12 cellular contexts compared by ENCODE assay signal in genomic region chr11:68215087-68215445, GRCh38. TPM values are rescaled to one million over a fixed set of nuclear protein-coding genes. Genes with fewer than 3 reads are reported as not detected.
DNase-seq lines count a peak whose midpoint lies in the region; ATAC-seq and TF ChIP-seq lines count a peak whose summit lies in the region.
"Had no signal": no experiment of that assay in that cellular context is flagged by ENCODE, and none has a peak within 500 bp of the region (broad histone marks: within the 10 kb centered on the region; RNA-seq: fewer than 3 reads in every experiment).

No MANE protein-coding gene starts in this region.

- H3F3A ChIP-seq in DOHH2 (ENCODE audit: control insufficient read depth, insufficient read depth): no peaks in the 10 kb centered on the region

- no peaks in the 10 kb centered on the region for H3K9me3 Mint-ChIP-seq in activated naive CD8-positive, alpha-beta T cell treated with anti-CD3 and anti-CD28 coated beads, Interleukin-2, amount 50 U/mL, for 24 hours

- H3K4me1 Mint-ChIP-seq in activated naive CD8-positive, alpha-beta T cell treated with anti-CD3 and anti-CD28 coated beads, Interleukin-2, amount 50 U/mL, for 24 hours: peaks cover 37% of the 10 kb centered on the region

- no peaks in the 10 kb centered on the region for H3K9me2 ChIP-seq in DOHH2 (replicated peaks; ENCODE audit: control insufficient read depth, low read length)

- H3K36me3 ChIP-seq in DOHH2 (ENCODE audit: control insufficient read depth, low read length) (no peaks in the 10 kb centered on the region), skeletal muscle tissue (ENCODE audit: control insufficient read depth in 3 of 3, insufficient read depth in 3 of 3, low read length in 3 of 3) (no peaks in the 10 kb centered on the region)
- H3K36me3 ChIP-seq: brain microvascular endothelial cell had no signal

- no peak overlapping the region for H3K4me3 ChIP-seq in DOHH2 (ENCODE audit: low read length)
- peak overlapping the region in 2 of 3 donors; percentile 56 to 77 for H3K4me3 ChIP-seq in skeletal muscle tissue (ENCODE audit: low read length in 3 of 3)

- H4K20me1 ChIP-seq in DOHH2 (ENCODE audit: control insufficient read depth, insufficient read depth, low read depth, low read length): peaks cover 6% of the 10 kb centered on the region; the same call in 1 of the 2 replicates

- no peak for TF ChIP-seq CTCF in DOHH2 (IDR thresholded peaks at IDR 0.05; ENCODE audit: low read depth, low read length, poor library complexity, severe bottlenecking)

- no peaks in the 10 kb centered on the region for H3K36me3 Mint-ChIP-seq in activated naive CD8-positive, alpha-beta T cell treated with anti-CD3 and anti-CD28 coated beads, Interleukin-2, amount 50 U/mL, for 24 hours (ENCODE audit: low read depth)

- peak overlapping the region; percentile 55 for H3K27ac Mint-ChIP-seq in activated naive CD8-positive, alpha-beta T cell treated with anti-CD3 and anti-CD28 coated beads, Interleukin-2, amount 50 U/mL, for 24 hours

- peaks cover 18% of the 10 kb centered on the region for H3K27me3 ChIP-seq in DOHH2 (ENCODE audit: control insufficient read depth, low read length)
- no peaks in the 10 kb centered on the region for H3K27me3 ChIP-seq in skeletal muscle tissue (ENCODE audit: control insufficient read depth in 3 of 3, insufficient read depth in 3 of 3, low read length in 3 of 3)
- H3K27me3 ChIP-seq: brain microvascular endothelial cell had no signal

- H3K4me3 Mint-ChIP-seq in activated naive CD8-positive, alpha-beta T cell treated with anti-CD3 and anti-CD28 coated beads, Interleukin-2, amount 50 U/mL, for 24 hours: peak overlapping the region; percentile 76

- H3K9me3 ChIP-seq in DOHH2 (ENCODE audit: control insufficient read depth, insufficient read depth, low read length): no peaks in the 10 kb centered on the region
- no peaks in the 10 kb centered on the region for H3K9me3 ChIP-seq in skeletal muscle tissue (ENCODE audit: control insufficient read depth in 3 of 3, low read length in 3 of 3)

- peak overlapping the region in 2 of 3 donors; percentile 57 to 94 for H3K9ac ChIP-seq in skeletal muscle tissue (ENCODE audit: low read depth in 1 of 3, low read length in 3 of 3)

- peaks cover 24% of the 10 kb centered on the region for H3K4me1 ChIP-seq in DOHH2 (ENCODE audit: control insufficient read depth, low read length)
- peaks cover 40 to 46% (median 44%) of the 10 kb centered on the region in 3 donors for H3K4me1 ChIP-seq in skeletal muscle tissue (ENCODE audit: control insufficient read depth in 3 of 3, insufficient read depth in 3 of 3, low read length in 3 of 3)

- peak overlapping the region; percentile 98 for H3K4me2 ChIP-seq in DOHH2 (ENCODE audit: low read length)

- no peak for ATAC-seq in activated naive CD8-positive, alpha-beta T cell treated with anti-CD3 and anti-CD28 coated beads, Interleukin-2, amount 50 U/mL, for 24 hours
- ATAC-seq in HG03139 (IDR thresholded peaks at IDR 0.05; ENCODE audit: unreplicated experiment) (no peak), GM18858 (IDR thresholded peaks at IDR 0.05; ENCODE audit: unreplicated experiment) (no peak)

- DNase-seq in OCI-M1 (lab: John Stamatoyannopoulos, UW) (peak; percentile 79), AG08395 (ENCODE audit: low spot score) (no peak), NCI-H1092 treated with DMSO at 0.1 percent for 48 hours (lab: John Stamatoyannopoulos, UW) (no peak)
- peak; percentile 51 for DNase-seq in activated naive CD8-positive, alpha-beta T cell treated with anti-CD3 and anti-CD28 coated beads, Interleukin-2, amount 50 U/mL, for 24 hours
- DNase-seq: brain microvascular endothelial cell, GDM1, NCI-H1930 had no signal

- H3K27me3 Mint-ChIP-seq in activated naive CD8-positive, alpha-beta T cell treated with anti-CD3 and anti-CD28 coated beads, Interleukin-2, amount 50 U/mL, for 24 hours: peaks cover 11% of the 10 kb centered on the region

- H3K27ac ChIP-seq in DOHH2 (ENCODE audit: low read depth, low read length) (no peak overlapping the region), skeletal muscle tissue (ENCODE audit: low read depth, low read length) (peak overlapping the region; percentile 97)
- H3K27ac ChIP-seq: brain microvascular endothelial cell, SK-N-MC had no signal

- H3K79me2 ChIP-seq in DOHH2 (ENCODE audit: control insufficient read depth, low read length): peaks cover 26% of the 10 kb centered on the region

RNA-seq across cellular contexts. Expression of gene KMT5B, which starts 2.0 kb away (rescaled TPM):
- 39.7 TPM for total RNA-seq in skeletal muscle tissue

RNA-seq across cellular contexts. Expression of gene C11orf24, which starts 56.7 kb away (rescaled TPM):
- total RNA-seq in skeletal muscle tissue: 12.0 TPM

Comparison
In these comparisons a context has a peak if more than half of its experiments do, and no peak if none do; other contexts are left out.
1. DNase-seq: peak in OCI-M1 (single experiment) and activated naive CD8-positive, alpha-beta T cell treated with anti-CD3 and anti-CD28 coated beads, Interleukin-2, amount 50 U/mL, for 24 hours (single experiment); none in AG08395 (single experiment) and NCI-H1092 treated with DMSO at 0.1 percent for 48 hours (single experiment).